In the genomic region with DNA sequence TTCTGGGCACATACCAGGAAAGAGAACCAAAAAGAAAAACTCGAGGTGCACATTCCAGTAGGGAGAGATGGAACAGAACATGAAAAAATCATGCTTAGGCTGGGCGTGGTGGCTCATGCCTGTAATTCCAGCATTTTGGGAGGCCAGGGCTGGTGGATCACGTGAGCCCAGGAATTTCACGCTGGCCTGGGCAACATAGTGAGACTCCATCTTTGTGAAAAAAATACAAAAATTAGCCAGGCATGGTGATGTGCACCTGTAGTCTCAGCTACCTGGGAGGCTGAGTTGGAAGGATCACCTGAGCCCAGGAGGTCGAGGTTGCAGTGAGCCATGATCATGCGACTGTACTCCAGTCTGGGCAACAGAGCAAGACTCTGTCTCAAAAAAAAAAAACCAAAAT, we compare ENCODE assay signal across 3 cellular contexts. TPM values are rescaled to one million over a fixed set of nuclear protein-coding genes. Genes with fewer than 3 reads are reported as not detected.
"Had no signal": no experiment of that assay in that cellular context is flagged by ENCODE, and none has a peak within 500 bp of the region (broad histone marks: within the 10 kb centered on the region; RNA-seq: fewer than 3 reads in every experiment).

No MANE protein-coding gene starts in this region.

RNA-seq across cellular contexts. Expression of a gene that starts 33.1 kb away (rescaled TPM):
- total RNA-seq: H9, HT-29 had no signal
- polyA plus RNA-seq: IgD-negative memory B cell had no signal

RNA-seq across cellular contexts. Expression of a gene that starts 50.4 kb away (rescaled TPM):
- total RNA-seq: HT-29 had no signal
- polyA plus RNA-seq: IgD-negative memory B cell had no signal

RNA-seq across cellular contexts. Expression of a gene that starts 58.1 kb away (rescaled TPM):
- polyA plus RNA-seq: IgD-negative memory B cell had no signal
